In the genomic region with DNA sequence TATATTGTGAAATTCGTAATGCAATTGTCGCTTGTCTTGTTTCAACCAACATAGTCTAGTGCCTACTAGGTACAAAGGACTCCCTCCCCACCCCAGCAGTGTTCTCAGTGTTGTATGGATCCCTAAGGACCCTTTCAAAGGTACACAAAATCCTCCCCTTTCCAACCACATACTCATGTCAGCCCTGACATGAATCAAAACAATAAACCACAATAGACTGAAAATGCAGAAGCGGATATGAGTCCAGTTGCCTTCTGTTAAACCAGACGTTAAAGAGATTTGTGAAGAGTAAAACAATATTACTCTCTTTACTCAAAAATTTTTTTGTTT, we compare ENCODE assay signal across 11 cellular contexts.
A peak's percentile ranks its signal among the peaks of the same experiment; 100 is the strongest.
DNase-seq lines count a peak whose midpoint lies in the region; ATAC-seq and TF ChIP-seq lines count a peak whose summit lies in the region.
"Had no signal": no experiment of that assay in that cellular context is flagged by ENCODE, and none has a peak within 500 bp of the region (broad histone marks: within the 10 kb centered on the region; RNA-seq: fewer than 3 reads in every experiment).

No MANE protein-coding gene starts in this region.

- peaks cover 69% of the 10 kb centered on the region for H3K4me1 Mint-ChIP-seq in activated B cell treated with CpG ODN at 0.5 μM for 24 hours
- H3K4me1 Mint-ChIP-seq in CD4-positive, alpha-beta memory T cell: no peaks in the 10 kb centered on the region
- H3K4me1 Mint-ChIP-seq: CD8-positive, alpha-beta memory T cell had no signal

- CTCF ChIA-PET in activated B cell treated with CpG ODN at 0.5 μM for 24 hours (lab: Charles Lee): no interaction called here
- CTCF ChIA-PET in CD4-positive, alpha-beta memory T cell (lab: Charles Lee; ENCODE audit: partially characterized antibody): no interaction called here

- no peaks in the 10 kb centered on the region for H3K36me3 ChIP-seq in CD4-positive, alpha-beta memory T cell (ENCODE audit: insufficient read depth, low read length)
- H3K36me3 ChIP-seq: cardiac muscle cell had no signal

- H3K9me3 Mint-ChIP-seq in activated B cell treated with CpG ODN at 0.5 μM for 24 hours: no peaks in the 10 kb centered on the region
- peaks cover 0 to 4% (median 0%) of the 10 kb centered on the region in 8 donors for H3K9me3 Mint-ChIP-seq in CD4-positive, alpha-beta memory T cell
- H3K9me3 Mint-ChIP-seq: CD8-positive, alpha-beta memory T cell had no signal

- peaks cover 13% of the 10 kb centered on the region for H3K36me3 Mint-ChIP-seq in activated B cell treated with CpG ODN at 0.5 μM for 24 hours (ENCODE audit: low read depth)
- no peaks in the 10 kb centered on the region for H3K36me3 Mint-ChIP-seq in CD4-positive, alpha-beta memory T cell
- H3K36me3 Mint-ChIP-seq: CD8-positive, alpha-beta memory T cell had no signal

- H3K4me1 ChIP-seq in CD4-positive, alpha-beta memory T cell (ENCODE audit: insufficient read depth, low read length): no peaks in the 10 kb centered on the region

- no peaks in the 10 kb centered on the region for H3K9me3 ChIP-seq in CD4-positive, alpha-beta memory T cell (ENCODE audit: control insufficient read depth in 1 of 2, low read length in 2 of 2)

- peak; percentile 92 for ATAC-seq in GM18511 (IDR thresholded peaks at IDR 0.05; ENCODE audit: unreplicated experiment)
- ATAC-seq in GM19468 (IDR thresholded peaks at IDR 0.05; ENCODE audit: extremely low read depth, unreplicated experiment): peak; percentile 88
- ATAC-seq in HG03025 (IDR thresholded peaks at IDR 0.05; ENCODE audit: low FRiP score, unreplicated experiment): peak; percentile 84
- ATAC-seq in activated B cell treated with CpG ODN at 0.5 μM for 24 hours (ENCODE audit: low read depth): peak; percentile 98

- H3K27ac Mint-ChIP-seq in activated B cell treated with CpG ODN at 0.5 μM for 24 hours: peak overlapping the region; percentile 75
- H3K27ac Mint-ChIP-seq in CD4-positive, alpha-beta memory T cell: no peak overlapping the region

- no peaks in the 10 kb centered on the region for H3K27me3 ChIP-seq in CD4-positive, alpha-beta memory T cell (ENCODE audit: insufficient read depth, low read length)
- H3K27me3 ChIP-seq: cardiac muscle cell had no signal

- peak overlapping the region; percentile 32 for H3K4me3 Mint-ChIP-seq in activated B cell treated with CpG ODN at 0.5 μM for 24 hours
- H3K4me3 Mint-ChIP-seq in CD4-positive, alpha-beta memory T cell: no peak overlapping the region
- H3K4me3 Mint-ChIP-seq: CD8-positive, alpha-beta memory T cell had no signal

- no peak overlapping the region for H3K4me3 ChIP-seq in CD4-positive, alpha-beta memory T cell (ENCODE audit: low read length in 2 of 2)
- H3K4me3 ChIP-seq: cardiac muscle cell had no signal

- H3K27me3 Mint-ChIP-seq in activated B cell treated with CpG ODN at 0.5 μM for 24 hours: no peaks in the 10 kb centered on the region
- no peaks in the 10 kb centered on the region for H3K27me3 Mint-ChIP-seq in CD4-positive, alpha-beta memory T cell

- POLR2A ChIA-PET in activated B cell treated with CpG ODN at 0.5 μM for 24 hours (lab: Charles Lee): no interaction called here
- POLR2A ChIA-PET in CD4-positive, alpha-beta memory T cell (lab: Charles Lee; ENCODE audit: partially characterized antibody): no interaction called here

- intact Hi-C loops in activated B cell treated with CpG ODN at 0.5 μM for 24 hours (cut with micrococcal nuclease): loop anchor here (1.0 to 5.0 kb wide), 8 partner anchors 19 to 132 kb away; partner anchors contain the start of genes C9orf72 and MOB3B
- intact Hi-C loops in CD4-positive, alpha-beta memory T cell (cut with micrococcal nuclease): no loop called here

- H3K27ac ChIP-seq in CD4-positive, alpha-beta memory T cell (ENCODE audit: low read depth, low read length): no peak overlapping the region
- H3K27ac ChIP-seq: cardiac muscle cell had no signal

- no peak for TF ChIP-seq CTCF in activated B cell treated with CpG ODN at 0.5 μM for 24 hours (IDR thresholded peaks at IDR 0.05)

- DNase-seq in activated B cell treated with CpG ODN at 0.5 μM for 24 hours: no peak
- DNase-seq in hepatic stellate cell (ENCODE audit: low spot score): no peak
- no peak for DNase-seq in CD4-positive, alpha-beta memory T cell
- DNase-seq in DMS53 (lab: John Stamatoyannopoulos, UW): no peak
- no peak for DNase-seq in cerebellar nuclear complex (lab: John Stamatoyannopoulos, UW)
- DNase-seq: CD8-positive, alpha-beta memory T cell; NCI-H69 had no signal
